In the genomic region with DNA sequence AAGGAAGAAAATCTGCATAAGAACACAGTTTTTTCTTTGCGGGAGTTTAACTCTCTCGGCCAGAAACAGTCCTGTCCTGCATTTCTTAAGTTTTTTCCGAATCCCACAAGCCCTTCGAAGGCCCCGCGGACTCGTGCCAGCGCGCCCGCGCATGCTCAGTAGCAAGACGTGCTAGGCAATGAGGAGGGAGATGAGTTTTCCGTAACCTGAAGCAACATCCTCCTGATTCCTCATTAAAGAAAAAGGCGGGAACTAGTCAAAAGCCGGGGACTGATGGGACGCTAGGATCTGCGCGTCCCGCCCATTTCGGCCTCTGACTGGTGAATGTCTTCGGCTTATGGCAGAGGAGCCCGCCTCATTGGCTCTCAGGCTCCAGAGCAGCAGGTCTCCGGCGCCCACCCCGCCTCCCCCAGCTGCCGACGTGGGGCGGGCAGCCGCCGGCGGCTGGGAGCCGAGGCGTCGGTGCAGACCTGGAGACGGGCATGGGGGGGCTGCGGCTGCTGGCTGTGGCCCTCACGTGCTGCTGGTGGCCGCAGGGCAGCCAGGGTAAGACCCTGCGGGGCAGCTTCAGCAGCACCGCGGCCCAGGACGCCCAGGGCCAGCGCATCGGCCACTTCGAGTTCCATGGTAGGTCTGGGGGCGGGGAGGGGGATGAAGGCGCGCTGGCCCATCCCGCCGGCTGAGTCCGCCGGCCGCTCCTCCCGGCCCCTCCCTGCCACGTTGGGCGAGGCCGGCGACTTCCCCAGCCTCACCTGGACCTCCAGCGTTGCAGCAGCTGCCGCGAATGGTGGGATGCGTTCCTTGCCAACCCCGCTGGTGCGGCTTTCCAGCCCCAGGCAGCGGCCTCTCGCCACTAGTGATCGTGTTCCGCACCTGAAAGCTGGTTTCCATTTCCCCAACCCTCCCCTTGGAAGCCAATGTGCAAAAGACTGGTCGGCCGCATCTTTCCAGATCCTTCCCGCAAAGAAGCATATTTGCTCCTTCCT, we compare ENCODE assay signal across 8 cellular contexts.
DNase-seq lines count a peak whose midpoint lies in the region; ATAC-seq, FAIRE-seq and TF ChIP-seq lines count a peak whose summit lies in the region.

A gene (plus strand): TSS at position 412 of the 986 bp plus-strand sequence. CDS start 71 bp downstream, at position 483.

- peak; percentile 99 for FAIRE-seq in islet of Langerhans (lab: Jason Lieb, UNC)

- ATAC-seq in GM19025 (IDR thresholded peaks at IDR 0.05; ENCODE audit: low read depth, unreplicated experiment) (peak; percentile 99), HG03280 (IDR thresholded peaks at IDR 0.05; ENCODE audit: unreplicated experiment) (peak; percentile 99)
- peak; percentile 100 for ATAC-seq in activated CD4-positive, CD25-positive, alpha-beta regulatory T cell treated with anti-CD3 and anti-CD28 coated beads, Interleukin-2, amount 50 U/mL, for 24 hours

- DNase-seq in AG10803 (ENCODE audit: low read depth) (peak; percentile 100), NCI-H345 (lab: John Stamatoyannopoulos, UW) (peak; percentile 99), cerebellar nuclear complex (lab: John Stamatoyannopoulos, UW) (peak; percentile 95 to 97)
- DNase-seq in stimulated activated CD4-positive, alpha-beta T cell treated with anti-CD3 and anti-CD28 coated beads, Interleukin-12 subunit alpha, Interleukin-12 subunit beta, amount 100 ng/mL, for 24 hours (ENCODE audit: low read depth in 2 of 2): peak; percentile 77 to 88

- TF ChIP-seq CTCF in AG10803 (conservative IDR thresholded peaks at IDR 0.05; ENCODE audit: low read length): no peak

- peak within 1 kb of the TSS; percentile 91 for H3K4me3 ChIP-seq in AG10803 (ENCODE audit: low read length)

Comparison
In these comparisons a context has a peak if more than half of its experiments do, and no peak if none do; other contexts are left out.
1. Peak in every context shown above with its lines: DNase-seq, ATAC-seq and H3K4me3 ChIP-seq.